ENCODE assay signal across 9 cellular contexts in genomic region chr1:38047603-38048146, GRCh38. TPM values are rescaled to one million over a fixed set of nuclear protein-coding genes. Genes with fewer than 3 reads are reported as not detected.
A peak's percentile ranks its signal among the peaks of the same experiment; 100 is the strongest.
DNase-seq lines count a peak whose midpoint lies in the region; ATAC-seq and TF ChIP-seq lines count a peak whose summit lies in the region.
"Had no signal": no experiment of that assay in that cellular context is flagged by ENCODE, and none has a peak within 500 bp of the region (broad histone marks: within the 10 kb centered on the region; RNA-seq: fewer than 3 reads in every experiment).

No MANE protein-coding gene starts in this region.

- no peaks in the 10 kb centered on the region for H3K9me3 ChIP-seq in tibial artery

- peaks cover 44% of the 10 kb centered on the region for H3K27me3 Mint-ChIP-seq in activated T-cell treated with anti-CD3 and anti-CD28 coated beads, Interleukin-2, amount 50 U/mL, for 24 hours

- H3K27ac ChIP-seq in tibial artery: peak overlapping the region; percentile 50 to 54

- no peaks in the 10 kb centered on the region for H3K36me3 Mint-ChIP-seq in activated T-cell treated with anti-CD3 and anti-CD28 coated beads, Interleukin-2, amount 50 U/mL, for 24 hours (ENCODE audit: low read depth)

- peaks cover 23% of the 10 kb centered on the region for H3K4me1 Mint-ChIP-seq in activated T-cell treated with anti-CD3 and anti-CD28 coated beads, Interleukin-2, amount 50 U/mL, for 24 hours (ENCODE audit: low read depth)

- peaks cover 9 to 32% of the 10 kb centered on the region in 2 donors for H3K27me3 ChIP-seq in tibial artery

- in situ Hi-C loops in astrocyte of the cerebellum (cut with HindIII; ENCODE audit: low sequenced_read_pairs): no loop called here

- DNase-seq in activated T-cell treated with anti-CD3 and anti-CD28 coated beads, Interleukin-2, amount 50 U/mL, for 24 hours: no peak
- no peak for DNase-seq in activated T-cell treated with anti-CD3 and anti-CD28 coated beads, Interleukin-2, amount 50 U/mL, for 1 hour
- DNase-seq in astrocyte of the cerebellum (ENCODE audit: low read depth) (no peak), left lobe of liver (ENCODE audit: low spot score) (no peak), tibial artery (no peak), Kasumi-1 (lab: John Stamatoyannopoulos, UW) (no peak), NCI-H2196 (lab: John Stamatoyannopoulos, UW; ENCODE audit: unreplicated experiment) (no peak), NCI-H187 treated with DMSO at 0.1 percent for 48 hours (lab: John Stamatoyannopoulos, UW) (no peak)
- DNase-seq: SIG-M5 had no signal

- H3K36me3 ChIP-seq in tibial artery: no peaks in the 10 kb centered on the region

- ATAC-seq in left lobe of liver: peak; percentile 11

- peak overlapping the region; percentile 55 for H3K27ac Mint-ChIP-seq in activated T-cell treated with anti-CD3 and anti-CD28 coated beads, Interleukin-2, amount 50 U/mL, for 24 hours

- no peaks in the 10 kb centered on the region for H3K9me3 Mint-ChIP-seq in activated T-cell treated with anti-CD3 and anti-CD28 coated beads, Interleukin-2, amount 50 U/mL, for 24 hours

- intact Hi-C loops in tibial artery (cut with DNase I; ENCODE audit: low total_unique reads): no loop called here

- H3K4me3 ChIP-seq in astrocyte of the cerebellum (ENCODE audit: low read depth, low read length): peak overlapping the region; percentile 44
- H3K4me3 ChIP-seq in tibial artery: peak overlapping the region; percentile 58 to 62

- peaks cover 0 to 38% (median 26%) of the 10 kb centered on the region in 4 donors for H3K4me1 ChIP-seq in tibial artery

- TF ChIP-seq CTCF in astrocyte of the cerebellum (IDR thresholded peaks at IDR 0.05; ENCODE audit: low read depth, low read length, missing control alignments) (no peak), tibial artery (IDR thresholded peaks at IDR 0.05) (no peak)

- H3K4me3 Mint-ChIP-seq in activated T-cell treated with anti-CD3 and anti-CD28 coated beads, Interleukin-2, amount 50 U/mL, for 24 hours: peak overlapping the region; percentile 71

RNA-seq across cellular contexts. Expression of gene POU3F1, which starts 1.1 kb away (rescaled TPM):
- 0.08 TPM for total RNA-seq in left lobe of liver

RNA-seq across cellular contexts. Expression of gene UTP11, which starts 35.1 kb away (rescaled TPM):
- 8.2 TPM for total RNA-seq in left lobe of liver

RNA-seq across cellular contexts. Expression of gene FHL3, which starts 42.4 kb away (rescaled TPM):
- 2.3 TPM for total RNA-seq in left lobe of liver

RNA-seq across cellular contexts. Expression of gene SF3A3, which starts 57.9 kb away (rescaled TPM):
- total RNA-seq in left lobe of liver: 21.0 TPM
